In the genomic region with DNA sequence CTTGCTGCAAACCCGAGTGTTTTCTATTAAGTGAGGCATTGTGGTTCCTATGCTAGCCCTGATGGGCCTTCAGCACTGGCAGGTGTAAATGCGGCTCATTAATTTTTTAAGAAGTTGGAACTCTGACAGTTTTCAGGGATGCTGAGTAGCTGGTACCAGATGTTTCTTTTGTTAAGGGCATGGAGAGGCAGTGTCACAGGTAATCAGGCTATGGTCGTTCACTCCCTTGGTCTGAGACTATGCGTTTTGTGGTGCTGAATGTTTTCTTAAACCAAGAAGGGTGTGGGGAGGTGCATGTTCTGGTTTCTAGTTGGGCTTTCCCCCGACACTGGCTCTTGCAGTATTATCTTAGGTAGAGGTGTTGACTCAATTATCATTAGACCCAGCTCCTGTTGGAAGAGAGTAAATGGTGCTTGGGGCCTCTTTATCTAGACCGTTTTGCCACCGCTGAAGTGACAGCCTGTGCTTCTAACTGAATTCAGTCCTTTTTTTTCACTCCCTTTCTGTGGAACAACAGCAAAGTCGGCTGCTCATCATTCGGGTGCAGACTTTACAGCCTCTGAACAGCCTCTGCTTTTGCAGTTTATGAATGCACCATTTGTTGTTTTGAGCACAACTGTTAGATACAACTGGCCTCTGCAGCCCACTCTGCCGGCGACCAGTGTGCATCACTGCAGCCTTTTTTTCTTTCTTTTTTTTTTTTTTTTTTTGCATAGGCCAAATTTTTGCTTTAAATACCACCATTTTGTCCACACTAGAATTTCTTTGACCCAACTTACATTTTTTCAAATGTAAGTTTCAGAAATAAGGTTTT, we compare ENCODE assay signal across 8 cellular contexts. TPM values are rescaled to one million over a fixed set of nuclear protein-coding genes. Genes with fewer than 3 reads are reported as not detected.
A peak's percentile ranks its signal among the peaks of the same experiment; 100 is the strongest.
DNase-seq lines count a peak whose midpoint lies in the region; ATAC-seq and TF ChIP-seq lines count a peak whose summit lies in the region.

No MANE protein-coding gene starts in this region.

- no peak for DNase-seq in activated CD4-positive, alpha-beta T cell treated with anti-CD3 and anti-CD28 coated beads for 36 hours
- no peak for DNase-seq in activated CD4-positive, alpha-beta T cell treated with anti-CD3 and anti-CD28 coated beads for 1 hour
- DNase-seq in NCI-H69 (lab: John Stamatoyannopoulos, UW): peak; percentile 95
- no peak for DNase-seq in fibroblast of mammary gland (ENCODE audit: low read depth)
- no peak for DNase-seq in stimulated activated effector memory CD8-positive, alpha-beta T cell treated with anti-CD3 and anti-CD28 coated beads, Interleukin-12 subunit alpha, Interleukin-12 subunit beta, amount 100 ng/mL, for 72 hours (ENCODE audit: low spot score in 2 of 2)
- no peak for DNase-seq in GM10248 (ENCODE audit: extremely low spot score)
- DNase-seq in middle frontal gyrus (ENCODE audit: extremely low spot score, low spot score): no peak

- H3K36me3 Mint-ChIP-seq in activated CD4-positive, alpha-beta T cell treated with anti-CD3 and anti-CD28 coated beads for 36 hours (ENCODE audit: low read depth): no peaks in the 10 kb centered on the region
- H3K36me3 Mint-ChIP-seq in stimulated activated effector memory CD8-positive, alpha-beta T cell treated with anti-CD3 and anti-CD28 coated beads, Interleukin-12 subunit alpha, Interleukin-12 subunit beta, amount 100 ng/mL, for 72 hours: no peaks in the 10 kb centered on the region

- intact Hi-C loops in activated CD4-positive, alpha-beta T cell treated with anti-CD3 and anti-CD28 coated beads for 36 hours (cut with DNase I, micrococcal nuclease): no loop called here

- ATAC-seq in activated CD4-positive, alpha-beta T cell treated with anti-CD3 and anti-CD28 coated beads for 36 hours: no peak
- ATAC-seq in stimulated activated effector memory CD8-positive, alpha-beta T cell treated with anti-CD3 and anti-CD28 coated beads, Interleukin-12 subunit alpha, Interleukin-12 subunit beta, amount 100 ng/mL, for 72 hours: no peak
- ATAC-seq in HG03432 (IDR thresholded peaks at IDR 0.05; ENCODE audit: unreplicated experiment): no peak

- TF ChIP-seq CTCF in fibroblast of mammary gland (conservative IDR thresholded peaks at IDR 0.05; ENCODE audit: control insufficient read depth, insufficient read depth, low read depth, low read length) (peak; percentile 14), GM10248 (IDR thresholded peaks at IDR 0.05; ENCODE audit: control extremely low read depth, extremely low read depth, low read depth, missing control alignments) (no peak)

- no peaks in the 10 kb centered on the region for H3K9me3 Mint-ChIP-seq in activated CD4-positive, alpha-beta T cell treated with anti-CD3 and anti-CD28 coated beads for 36 hours (ENCODE audit: low read depth)
- H3K9me3 Mint-ChIP-seq in stimulated activated effector memory CD8-positive, alpha-beta T cell treated with anti-CD3 and anti-CD28 coated beads, Interleukin-12 subunit alpha, Interleukin-12 subunit beta, amount 100 ng/mL, for 72 hours: no peaks in the 10 kb centered on the region

- CTCF ChIA-PET in activated CD4-positive, alpha-beta T cell treated with anti-CD3 and anti-CD28 coated beads for 36 hours (lab: Charles Lee): no interaction called here
- CTCF ChIA-PET in GM10248 (lab: Yijun Ruan, JAX): interaction anchor here (1.0 to 2.2 kb wide), 3 partner anchors 9 to 43 kb away, joined by 3 to 13 read pairs (median 3); no protein-coding TSS in a partner anchor

- H3K4me3 ChIP-seq in fibroblast of mammary gland (ENCODE audit: control insufficient read depth, low read depth, low read length): no peak overlapping the region

- peaks cover 82% of the 10 kb centered on the region for H3K4me1 Mint-ChIP-seq in activated CD4-positive, alpha-beta T cell treated with anti-CD3 and anti-CD28 coated beads for 36 hours
- H3K4me1 Mint-ChIP-seq in stimulated activated effector memory CD8-positive, alpha-beta T cell treated with anti-CD3 and anti-CD28 coated beads, Interleukin-12 subunit alpha, Interleukin-12 subunit beta, amount 100 ng/mL, for 72 hours: peaks cover 48% of the 10 kb centered on the region

- POLR2A ChIA-PET in activated CD4-positive, alpha-beta T cell treated with anti-CD3 and anti-CD28 coated beads for 36 hours (lab: Charles Lee): interaction anchor here (1.0 kb wide), 1 partner anchor 11 kb away, joined by 6 read pairs; no protein-coding TSS in a partner anchor
- POLR2A ChIA-PET in GM10248 (lab: Yijun Ruan, JAX): no interaction called here

- no peaks in the 10 kb centered on the region for H3K27me3 Mint-ChIP-seq in activated CD4-positive, alpha-beta T cell treated with anti-CD3 and anti-CD28 coated beads for 36 hours

- H3K4me3 Mint-ChIP-seq in activated CD4-positive, alpha-beta T cell treated with anti-CD3 and anti-CD28 coated beads for 36 hours: peak overlapping the region; percentile 19
- H3K4me3 Mint-ChIP-seq in stimulated activated effector memory CD8-positive, alpha-beta T cell treated with anti-CD3 and anti-CD28 coated beads, Interleukin-12 subunit alpha, Interleukin-12 subunit beta, amount 100 ng/mL, for 72 hours: peak overlapping the region; percentile 70

- H3K27ac Mint-ChIP-seq in activated CD4-positive, alpha-beta T cell treated with anti-CD3 and anti-CD28 coated beads for 36 hours: no peak overlapping the region
- no peak overlapping the region for H3K27ac Mint-ChIP-seq in stimulated activated effector memory CD8-positive, alpha-beta T cell treated with anti-CD3 and anti-CD28 coated beads, Interleukin-12 subunit alpha, Interleukin-12 subunit beta, amount 100 ng/mL, for 72 hours

RNA-seq across cellular contexts. Expression of a gene that starts 35.6 kb away (rescaled TPM):
- total RNA-seq in activated CD4-positive, alpha-beta T cell treated with anti-CD3 and anti-CD28 coated beads for 36 hours: 10 to 100 TPM; 14.7 to 18.1 TPM
